Comparison of ENCODE assay signal across 9 cellular contexts in genomic region chr11:66976048-66976467, GRCh38. TPM values are rescaled to one million over a fixed set of nuclear protein-coding genes. Genes with fewer than 3 reads are reported as not detected.
A peak's percentile ranks its signal among the peaks of the same experiment; 100 is the strongest.
DNase-seq lines count a peak whose midpoint lies in the region; TF ChIP-seq lines count a peak whose summit lies in the region.
"Had no signal": no experiment of that assay in that cellular context is flagged by ENCODE, and none has a peak within 500 bp of the region (broad histone marks: within the 10 kb centered on the region; RNA-seq: fewer than 3 reads in every experiment).

No MANE protein-coding gene starts in this region.

- no peak overlapping the region for H3K9ac ChIP-seq in mesenchymal stem cell (ENCODE audit: low read length)

- H3K79me1 ChIP-seq in mesenchymal stem cell (replicated peaks; ENCODE audit: low read length, poor library complexity, severe bottlenecking): no peaks in the 10 kb centered on the region

- no peak overlapping the region for H3K23ac ChIP-seq in mesenchymal stem cell (ENCODE audit: low read length in 2 of 2)

- no peak overlapping the region for H2BK12ac ChIP-seq in mesenchymal stem cell (ENCODE audit: low read length in 2 of 2)

- H3K18ac ChIP-seq in mesenchymal stem cell (ENCODE audit: low read depth in 1 of 2, low read length in 2 of 2): no peak overlapping the region

- peak in 4 of 6 experiments; percentile 22 to 50 (median 38) for TF ChIP-seq CTCF in esophagus squamous epithelium (IDR thresholded peaks at IDR 0.05)

- peaks cover 3 to 8% (median 6%) of the 10 kb centered on the region in 3 donors for H3K4me1 ChIP-seq in esophagus squamous epithelium
- peaks cover 7% of the 10 kb centered on the region for H3K4me1 ChIP-seq in mesenchymal stem cell (ENCODE audit: control insufficient read depth, insufficient read depth, low read depth, low read length)

- H3K27ac ChIP-seq in esophagus squamous epithelium: no peak overlapping the region
- no peak overlapping the region for H3K27ac ChIP-seq in mesenchymal stem cell (ENCODE audit: low read length, poor library complexity, severe bottlenecking)

- 54 to 71% methylated on average over 4 to 9 of the region's 9 CpGs for WGBS in esophagus squamous epithelium, 2 donors
- 53% methylated on average over 9 of the region's 9 CpGs for WGBS in mesenchymal stem cell

- intact Hi-C loops in esophagus squamous epithelium (cut with DNase I): no loop called here

- no peak overlapping the region for H2AK5ac ChIP-seq in mesenchymal stem cell (ENCODE audit: low read length, severe bottlenecking)

- H4K91ac ChIP-seq in mesenchymal stem cell (ENCODE audit: low read length): no peak overlapping the region

- H3K4me2 ChIP-seq in mesenchymal stem cell (ENCODE audit: low read length, poor library complexity, severe bottlenecking): no peak overlapping the region

- no peak overlapping the region for H2AFZ ChIP-seq in mesenchymal stem cell (ENCODE audit: low read depth, low read length)

- no peak for TF ChIP-seq POLR2A in esophagus squamous epithelium (IDR thresholded peaks at IDR 0.05)

- no peak overlapping the region for H3K14ac ChIP-seq in mesenchymal stem cell (ENCODE audit: low read length in 2 of 2)

- H2BK15ac ChIP-seq in mesenchymal stem cell (ENCODE audit: low read depth, poor library complexity, severe bottlenecking): no peak overlapping the region

- H3K27me3 ChIP-seq in esophagus squamous epithelium: no peaks in the 10 kb centered on the region
- H3K27me3 ChIP-seq in mesenchymal stem cell (ENCODE audit: control insufficient read depth in 1 of 2, insufficient read depth in 1 of 2, low read length in 2 of 2): no peaks in the 10 kb centered on the region

- no peak overlapping the region for H3K4ac ChIP-seq in mesenchymal stem cell (ENCODE audit: low read depth in 1 of 2, low read length in 2 of 2)

- H3K9me3 ChIP-seq in esophagus squamous epithelium (peaks cover 0 to 6% (median 0%) of the 10 kb centered on the region in 3 donors), mesenchymal stem cell (ENCODE audit: control insufficient read depth, low read length) (peaks cover 6% of the 10 kb centered on the region)

- H3K36me3 ChIP-seq in esophagus squamous epithelium: no peaks in the 10 kb centered on the region
- no peaks in the 10 kb centered on the region for H3K36me3 ChIP-seq in mesenchymal stem cell (ENCODE audit: control insufficient read depth in 1 of 2, insufficient read depth in 2 of 2, low read depth in 1 of 2, low read length in 2 of 2)

- H2BK5ac ChIP-seq in mesenchymal stem cell (ENCODE audit: low read depth, low read length, poor library complexity, severe bottlenecking): no peak overlapping the region

- H3K4me3 ChIP-seq in esophagus squamous epithelium: no peak overlapping the region
- no peak overlapping the region for H3K4me3 ChIP-seq in mesenchymal stem cell (ENCODE audit: insufficient read depth in 1 of 2, low read depth in 1 of 2, low read length in 2 of 2)

- no peak overlapping the region for H2BK120ac ChIP-seq in mesenchymal stem cell (ENCODE audit: low read depth, low read length)

- H4K8ac ChIP-seq in mesenchymal stem cell (ENCODE audit: low read length): no peak overlapping the region

- DNase-seq in NCI-H82 (lab: John Stamatoyannopoulos, UW) (peak; percentile 70), NCI-H82 treated with DMSO at 0.1 percent for 48 hours (lab: John Stamatoyannopoulos, UW; ENCODE audit: unreplicated experiment) (no peak), OCI-M1 (lab: John Stamatoyannopoulos, UW) (peak; percentile 38), esophagus squamous epithelium (lab: John Stamatoyannopoulos, UW) (no peak), glomerular visceral epithelial cell (ENCODE audit: extremely low spot score) (no peak), mesenchymal stem cell (no peak), EL (no peak)
- peak; percentile 24 to 26 for DNase-seq in stimulated activated CD4-positive, alpha-beta T cell treated with anti-CD3 and anti-CD28 coated beads, Interleukin-2, amount 100 ng/mL, for 48 hours

RNA-seq across cellular contexts. Expression of gene C11orf86, which starts 1.0 kb away (rescaled TPM):
- total RNA-seq in esophagus squamous epithelium: not detected
- polyA plus RNA-seq in mesenchymal stem cell (2013, experiment 1 of 2): not detected
- not detected for polyA plus RNA-seq in mesenchymal stem cell (2013, experiment 2 of 2)
- total RNA-seq: temporal lobe had no signal

RNA-seq across cellular contexts. Expression of gene PC, which starts 17.9 kb away (rescaled TPM):
- 10 to 100 TPM; 13.5 to 43.0 (median 27.5) TPM for total RNA-seq in esophagus squamous epithelium
- 4.4 TPM for polyA plus RNA-seq in mesenchymal stem cell (2013, experiment 1 of 2)
- 4.5 TPM for polyA plus RNA-seq in mesenchymal stem cell (2013, experiment 2 of 2)

RNA-seq across cellular contexts. Expression of gene SYT12, which starts 46.9 kb away (rescaled TPM):
- total RNA-seq in esophagus squamous epithelium: 1 to 10 TPM in 2 of 4 donors, under 1 TPM in 2; 0.76 to 1.7 (median 0.99) TPM
- not detected for polyA plus RNA-seq in mesenchymal stem cell (2013, experiment 1 of 2)
- polyA plus RNA-seq in mesenchymal stem cell (2013, experiment 2 of 2): not detected

Comparison
In these comparisons a context has a peak if more than half of its experiments do, and no peak if none do; other contexts are left out.
1. DNase-seq: peak in NCI-H82 (single experiment), OCI-M1 (single experiment) and stimulated activated CD4-positive, alpha-beta T cell treated with anti-CD3 and anti-CD28 coated beads, Interleukin-2, amount 100 ng/mL, for 48 hours (2 of 2); none in NCI-H82 treated with DMSO at 0.1 percent for 48 hours (single experiment), esophagus squamous epithelium (single experiment), glomerular visceral epithelial cell (single experiment), mesenchymal stem cell (single experiment) and EL (single experiment).